ENCODE assay signal across 13 cellular contexts in genomic region chr3:193732391-193732790, GRCh38.
DNase-seq lines count a peak whose midpoint lies in the region; ATAC-seq and TF ChIP-seq lines count a peak whose summit lies in the region.
"Had no signal": no experiment of that assay in that cellular context is flagged by ENCODE, and none has a peak within 500 bp of the region (broad histone marks: within the 10 kb centered on the region; RNA-seq: fewer than 3 reads in every experiment).

No MANE protein-coding gene starts in this region.

- H3K36me3 Mint-ChIP-seq in neural crest cell (ENCODE audit: low read depth) (no peaks in the 10 kb centered on the region), endodermal cell (ENCODE audit: low read depth) (no peaks in the 10 kb centered on the region)
- no peaks in the 10 kb centered on the region for H3K36me3 Mint-ChIP-seq in naive thymus-derived CD4-positive, alpha-beta T cell
- H3K36me3 Mint-ChIP-seq: CD4-positive, alpha-beta memory T cell had no signal

- H3K4me3 ChIP-seq in Panc1 (ENCODE audit: low read depth in 2 of 2, low read length in 2 of 2) (no peak overlapping the region), endodermal cell (ENCODE audit: low read length) (no peak overlapping the region)
- no peak overlapping the region for H3K4me3 ChIP-seq in naive thymus-derived CD4-positive, alpha-beta T cell (ENCODE audit: low read length)
- H3K4me3 ChIP-seq: body of pancreas had no signal

- intact Hi-C loops in Panc1 (cut with micrococcal nuclease; ENCODE audit: unreplicated experiment) = no loop called here
- intact Hi-C loops in naive thymus-derived CD4-positive, alpha-beta T cell (cut with micrococcal nuclease) = no loop called here

- H3K27ac ChIP-seq in Panc1 (ENCODE audit: low read length) = no peak overlapping the region
- no peak overlapping the region for H3K27ac ChIP-seq in epithelial cell of prostate
- H3K27ac ChIP-seq in endodermal cell (ENCODE audit: low read depth, low read length) = no peak overlapping the region
- no peak overlapping the region for H3K27ac ChIP-seq in naive thymus-derived CD4-positive, alpha-beta T cell (ENCODE audit: low read depth, low read length)
- H3K27ac ChIP-seq: body of pancreas, parathyroid adenoma had no signal

- H3K9me3 ChIP-seq in Panc1 (ENCODE audit: control insufficient read depth, insufficient read depth, low read depth, low read length) = no peaks in the 10 kb centered on the region
- H3K9me3 ChIP-seq in endodermal cell (ENCODE audit: control insufficient read depth, low read length) = no peaks in the 10 kb centered on the region
- H3K9me3 ChIP-seq in naive thymus-derived CD4-positive, alpha-beta T cell (ENCODE audit: control insufficient read depth in 2 of 3, low read length in 3 of 3) = no peaks in the 10 kb centered on the region
- H3K9me3 ChIP-seq: body of pancreas had no signal

- H3K4me1 Mint-ChIP-seq in neural crest cell (peaks cover 27% of the 10 kb centered on the region), endodermal cell (no peaks in the 10 kb centered on the region)
- H3K4me1 Mint-ChIP-seq in naive thymus-derived CD4-positive, alpha-beta T cell = no peaks in the 10 kb centered on the region
- H3K4me1 Mint-ChIP-seq: CD4-positive, alpha-beta memory T cell had no signal

- TF ChIP-seq CTCF in Panc1 (IDR thresholded peaks at IDR 0.05) (no peak), neural crest cell (conservative IDR thresholded peaks at IDR 0.05) (no peak), endodermal cell (conservative IDR thresholded peaks at IDR 0.05) (no peak)

- no peak overlapping the region for H3K9ac ChIP-seq in endodermal cell (ENCODE audit: extremely low read depth, low read length, poor library complexity, severe bottlenecking)
- H3K9ac ChIP-seq: parathyroid adenoma had no signal

- BruUV-seq in Panc1 (replicated peaks; lab: Mats Ljungman, UMichigan) = no TSS peak

- WGBS in endodermal cell (ENCODE audit: insufficient coverage in 1 of 2, insufficient read length in 1 of 2), 2 experiments = 93 to 96% methylated on average over 7 to 9 of the region's 9 CpGs

- peak overlapping the region; percentile 20 for H3K4me3 Mint-ChIP-seq in neural crest cell
- H3K4me3 Mint-ChIP-seq in endodermal cell = no peak overlapping the region
- no peak overlapping the region for H3K4me3 Mint-ChIP-seq in naive thymus-derived CD4-positive, alpha-beta T cell
- H3K4me3 Mint-ChIP-seq: CD4-positive, alpha-beta memory T cell had no signal

- CTCF ChIA-PET in Panc1 (lab: Charles Lee) = no interaction called here
- CTCF ChIA-PET in naive thymus-derived CD4-positive, alpha-beta T cell (lab: Charles Lee) = no interaction called here

- H3K27me3 Mint-ChIP-seq in neural crest cell (ENCODE audit: low read depth) (peaks cover 96% of the 10 kb centered on the region), endodermal cell (ENCODE audit: insufficient read depth) (no peaks in the 10 kb centered on the region)
- H3K27me3 Mint-ChIP-seq in naive thymus-derived CD4-positive, alpha-beta T cell = peaks cover 0 to 11% (median 0%) of the 10 kb centered on the region in 5 donors

- ATAC-seq in Panc1 = peak; percentile 74; the same call in 1 of the 2 replicates
- ATAC-seq in GM21447 (IDR thresholded peaks at IDR 0.05; ENCODE audit: unreplicated experiment) = no peak
- no peak for ATAC-seq in naive thymus-derived CD4-positive, alpha-beta T cell
- ATAC-seq: body of pancreas had no signal

- POLR2A ChIA-PET in Panc1 (lab: Charles Lee) = no interaction called here
- POLR2A ChIA-PET in naive thymus-derived CD4-positive, alpha-beta T cell (lab: Charles Lee) = no interaction called here

- no peak overlapping the region for H3K27ac Mint-ChIP-seq in neural crest cell (ENCODE audit: unreplicated experiment)
- H3K27ac Mint-ChIP-seq in endodermal cell = no peak overlapping the region
- H3K27ac Mint-ChIP-seq in naive thymus-derived CD4-positive, alpha-beta T cell = no peak overlapping the region
- H3K27ac Mint-ChIP-seq: CD4-positive, alpha-beta memory T cell had no signal

- H3K4me1 ChIP-seq in Panc1 (ENCODE audit: control insufficient read depth, insufficient read depth, low read length) = no peaks in the 10 kb centered on the region
- H3K4me1 ChIP-seq in endodermal cell (ENCODE audit: control insufficient read depth, insufficient read depth, low read length) = no peaks in the 10 kb centered on the region
- no peaks in the 10 kb centered on the region for H3K4me1 ChIP-seq in naive thymus-derived CD4-positive, alpha-beta T cell (ENCODE audit: control insufficient read depth in 2 of 2, insufficient read depth in 2 of 2, low read length in 2 of 2)
- H3K4me1 ChIP-seq: parathyroid adenoma had no signal

- H3K9me3 Mint-ChIP-seq in neural crest cell (no peaks in the 10 kb centered on the region), endodermal cell (no peaks in the 10 kb centered on the region)
- no peaks in the 10 kb centered on the region for H3K9me3 Mint-ChIP-seq in naive thymus-derived CD4-positive, alpha-beta T cell
- H3K9me3 Mint-ChIP-seq: CD4-positive, alpha-beta memory T cell had no signal

- H3K36me3 ChIP-seq in Panc1 (ENCODE audit: control insufficient read depth, insufficient read depth, low read length) (no peaks in the 10 kb centered on the region), endodermal cell (ENCODE audit: control insufficient read depth, insufficient read depth, low read length) (no peaks in the 10 kb centered on the region)
- H3K36me3 ChIP-seq in naive thymus-derived CD4-positive, alpha-beta T cell (ENCODE audit: control insufficient read depth in 2 of 3, insufficient read depth in 3 of 3, low read length in 3 of 3) = no peaks in the 10 kb centered on the region

- H3K27me3 ChIP-seq in Panc1 (ENCODE audit: control insufficient read depth, insufficient read depth, low read length) = no peaks in the 10 kb centered on the region
- no peaks in the 10 kb centered on the region for H3K27me3 ChIP-seq in endodermal cell (ENCODE audit: control insufficient read depth, insufficient read depth, low read length, poor library complexity, severe bottlenecking)
- H3K27me3 ChIP-seq in naive thymus-derived CD4-positive, alpha-beta T cell (ENCODE audit: control insufficient read depth in 2 of 2, insufficient read depth in 2 of 2, low read length in 2 of 2) = no peaks in the 10 kb centered on the region
- H3K27me3 ChIP-seq: body of pancreas had no signal

- in situ Hi-C loops in Caki2 (cut with HindIII; ENCODE audit: low pct_unique_long_range_greater_than_20kb, low sequenced_read_pairs) = no loop called here
- in situ Hi-C loops in Panc1 (cut with HindIII; ENCODE audit: low pct_unique_long_range_greater_than_20kb, low sequenced_read_pairs) = no loop called here

- DNase-seq in Caki2 (ENCODE audit: low read depth) (peak; percentile 64), Panc1 (ENCODE audit: low read depth, low spot score) (no peak), epithelial cell of prostate (ENCODE audit: low read depth, low spot score) (peak; percentile 22), neural crest cell (ENCODE audit: low read depth, low spot score) (no peak), GM19238 (ENCODE audit: insufficient read length, low spot score) (no peak), endodermal cell (no peak)
- no peak for DNase-seq in naive thymus-derived CD4-positive, alpha-beta T cell
- DNase-seq: body of pancreas; CD4-positive, alpha-beta memory T cell; left cardiac atrium; NCI-H1694 had no signal

Comparison
In these comparisons a context has a peak if more than half of its experiments do, and no peak if none do; other contexts are left out.
1. DNase-seq: peak in Caki2 (single experiment) and epithelial cell of prostate (single experiment); none in Panc1 (single experiment), neural crest cell (single experiment), GM19238 (single experiment), endodermal cell (single experiment) and naive thymus-derived CD4-positive, alpha-beta T cell (0 of 9).